Comparison of ENCODE assay signal across 1 cellular context in the genomic region with DNA sequence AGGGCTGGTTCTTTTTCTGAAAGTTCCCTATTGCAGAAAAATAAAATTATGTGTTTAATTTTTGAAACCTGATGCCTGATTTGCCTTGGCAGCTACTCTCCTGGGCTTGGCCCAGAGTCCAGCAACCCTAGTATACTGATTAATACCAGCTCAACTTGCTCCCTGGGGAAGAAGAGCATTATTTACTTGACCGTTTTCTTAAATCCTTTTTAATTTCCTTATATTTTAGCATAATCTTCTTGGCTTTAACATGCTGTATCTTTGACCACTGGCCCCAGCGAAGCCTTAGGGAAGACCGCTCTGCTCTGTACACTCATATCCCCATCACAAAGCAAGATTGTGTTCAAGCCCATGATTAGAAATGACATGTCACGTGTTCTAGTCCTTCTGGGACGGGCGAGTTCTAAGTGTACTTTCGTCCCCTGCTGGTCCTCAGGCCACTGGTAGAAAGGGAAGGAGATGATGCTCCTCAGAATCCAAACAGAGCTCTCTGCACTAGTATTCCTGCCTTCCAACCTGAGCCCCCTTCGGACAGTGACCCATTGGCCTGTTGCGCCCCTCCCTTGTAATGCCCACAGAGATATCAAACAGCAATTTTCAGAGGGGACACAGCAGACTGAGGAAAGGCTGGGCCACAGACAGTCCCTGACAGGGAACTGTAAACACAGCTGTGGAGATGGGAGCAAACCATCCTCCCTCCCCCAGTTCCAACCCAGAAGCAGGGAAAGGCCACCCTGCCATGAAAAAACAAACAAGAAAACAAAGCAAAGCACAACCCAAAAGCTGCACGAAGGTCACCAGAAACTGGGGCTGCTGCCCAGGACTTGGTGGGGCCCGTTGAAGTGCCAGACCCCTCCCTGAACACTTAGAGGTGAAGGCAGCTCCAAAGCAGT.
TF ChIP-seq lines count a peak whose summit lies in the region.

No MANE protein-coding gene starts in this region.

TF ChIP-seq in liver, 16 proteins besides CTCF, POLR2A, EP300 and RAD21 (continued from another document):
- TF ChIP-seq, protein P1, sequence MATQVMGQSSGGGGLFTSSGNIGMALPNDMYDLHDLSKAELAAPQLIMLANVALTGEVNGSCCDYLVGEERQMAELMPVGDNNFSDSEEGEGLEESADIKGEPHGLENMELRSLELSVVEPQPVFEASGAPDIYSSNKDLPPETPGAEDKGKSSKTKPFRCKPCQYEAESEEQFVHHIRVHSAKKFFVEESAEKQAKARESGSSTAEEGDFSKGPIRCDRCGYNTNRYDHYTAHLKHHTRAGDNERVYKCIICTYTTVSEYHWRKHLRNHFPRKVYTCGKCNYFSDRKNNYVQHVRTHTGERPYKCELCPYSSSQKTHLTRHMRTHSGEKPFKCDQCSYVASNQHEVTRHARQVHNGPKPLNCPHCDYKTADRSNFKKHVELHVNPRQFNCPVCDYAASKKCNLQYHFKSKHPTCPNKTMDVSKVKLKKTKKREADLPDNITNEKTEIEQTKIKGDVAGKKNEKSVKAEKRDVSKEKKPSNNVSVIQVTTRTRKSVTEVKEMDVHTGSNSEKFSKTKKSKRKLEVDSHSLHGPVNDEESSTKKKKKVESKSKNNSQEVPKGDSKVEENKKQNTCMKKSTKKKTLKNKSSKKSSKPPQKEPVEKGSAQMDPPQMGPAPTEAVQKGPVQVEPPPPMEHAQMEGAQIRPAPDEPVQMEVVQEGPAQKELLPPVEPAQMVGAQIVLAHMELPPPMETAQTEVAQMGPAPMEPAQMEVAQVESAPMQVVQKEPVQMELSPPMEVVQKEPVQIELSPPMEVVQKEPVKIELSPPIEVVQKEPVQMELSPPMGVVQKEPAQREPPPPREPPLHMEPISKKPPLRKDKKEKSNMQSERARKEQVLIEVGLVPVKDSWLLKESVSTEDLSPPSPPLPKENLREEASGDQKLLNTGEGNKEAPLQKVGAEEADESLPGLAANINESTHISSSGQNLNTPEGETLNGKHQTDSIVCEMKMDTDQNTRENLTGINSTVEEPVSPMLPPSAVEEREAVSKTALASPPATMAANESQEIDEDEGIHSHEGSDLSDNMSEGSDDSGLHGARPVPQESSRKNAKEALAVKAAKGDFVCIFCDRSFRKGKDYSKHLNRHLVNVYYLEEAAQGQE (IDR thresholded peaks at IDR 0.05): no peak
- TF ChIP-seq GABPA (IDR thresholded peaks at IDR 0.05 in 1 of 2, conservative IDR thresholded peaks at IDR 0.05 in 1 of 2) (no peak), TAF1 (conservative IDR thresholded peaks at IDR 0.05) (no peak), FOXA1 (IDR thresholded peaks at IDR 0.05) (no peak), JUND (IDR thresholded peaks at IDR 0.05) (no peak)
- TF ChIP-seq, protein P2, sequence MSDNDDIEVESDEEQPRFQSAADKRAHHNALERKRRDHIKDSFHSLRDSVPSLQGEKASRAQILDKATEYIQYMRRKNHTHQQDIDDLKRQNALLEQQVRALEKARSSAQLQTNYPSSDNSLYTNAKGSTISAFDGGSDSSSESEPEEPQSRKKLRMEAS (IDR thresholded peaks at IDR 0.05): no peak
